8 cellular contexts compared by ENCODE assay signal in the genomic region with DNA sequence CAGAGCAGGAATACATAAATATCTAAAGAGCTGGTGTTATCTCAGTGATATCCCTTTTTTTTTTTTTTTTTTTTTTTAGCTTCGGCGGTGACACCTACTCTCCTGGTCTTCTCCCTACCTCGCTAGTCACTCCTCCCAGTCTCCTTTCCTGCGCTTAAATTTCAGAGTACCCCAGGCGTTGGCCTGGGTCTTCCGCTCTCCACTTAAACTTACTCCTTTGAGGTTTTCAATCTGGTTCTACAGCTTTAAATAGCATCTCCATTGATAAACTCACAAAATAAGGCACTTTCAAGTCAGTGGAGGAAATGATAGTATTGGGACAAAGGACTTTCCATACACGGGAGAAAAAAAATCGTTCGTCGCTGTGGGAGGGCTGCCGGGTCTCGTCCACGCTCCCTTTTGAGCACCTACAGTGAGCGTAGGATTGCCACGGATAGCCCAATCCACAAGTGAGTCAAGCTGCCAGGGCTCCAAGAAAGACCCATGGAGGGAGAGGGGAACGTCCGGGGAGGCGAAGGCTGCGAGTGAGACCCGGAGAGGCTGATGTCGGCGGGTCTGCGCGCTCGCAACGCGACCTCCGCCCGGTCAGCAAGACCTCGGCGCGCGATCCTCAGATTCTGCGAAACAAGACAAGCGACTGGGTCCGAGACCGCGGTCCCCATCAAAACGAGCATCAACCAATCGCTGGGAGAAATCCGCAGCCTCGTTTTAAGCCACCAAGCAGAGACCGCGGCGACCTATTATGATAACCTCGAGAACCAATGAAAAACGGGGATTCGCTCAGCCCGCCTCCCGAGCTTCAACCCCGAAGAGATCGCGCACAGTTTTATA. TPM values are rescaled to one million over a fixed set of nuclear protein-coding genes. Genes with fewer than 3 reads are reported as not detected.
A peak's percentile ranks its signal among the peaks of the same experiment; 100 is the strongest.
DNase-seq lines count a peak whose midpoint lies in the region; ATAC-seq and TF ChIP-seq lines count a peak whose summit lies in the region.

No MANE protein-coding gene starts in this region.

- peaks cover 0 to 3% (median 0%) of the 10 kb centered on the region in 3 donors for H3K9me3 Mint-ChIP-seq in IgD-negative memory B cell

- peaks cover 9% of the 10 kb centered on the region for H3K36me3 Mint-ChIP-seq in IgD-negative memory B cell

- H3K27me3 Mint-ChIP-seq in IgD-negative memory B cell: peaks cover 6% of the 10 kb centered on the region

- H3K27ac ChIP-seq in esophagus muscularis mucosa (replicated peaks in 1 of 4): peak overlapping the region; percentile 99 to 100 (median 100)

- H3K9me3 ChIP-seq in esophagus muscularis mucosa: no peaks in the 10 kb centered on the region
- no peaks in the 10 kb centered on the region for H3K9me3 ChIP-seq in mucosa of stomach (ENCODE audit: control insufficient read depth, low read length)

- H3K27ac Mint-ChIP-seq in IgD-negative memory B cell: peak overlapping the region; percentile 91 to 99 (median 96)

- DNase-seq in DMS 273 (lab: John Stamatoyannopoulos, UW; ENCODE audit: unreplicated experiment) (peak; percentile 94), OCI-M2 (lab: John Stamatoyannopoulos, UW; ENCODE audit: unreplicated experiment) (peak; percentile 93), esophagus muscularis mucosa (ENCODE audit: extremely low spot score) (peak; percentile 99)
- DNase-seq in activated T-cell treated with anti-CD3 and anti-CD28 coated beads, Interleukin-2, amount 50 U/mL, for 48 hours: peak; percentile 86 to 88
- DNase-seq in stimulated activated CD8-positive, alpha-beta memory T cell treated with anti-CD3 and anti-CD28 coated beads, Interleukin-4, amount 100 ng/mL, for 4 hours (ENCODE audit: low read depth in 2 of 2, low spot score in 1 of 2): peak; percentile 64 to 77

- H3K9ac ChIP-seq in mucosa of stomach (ENCODE audit: low read length): peak overlapping the region; percentile 100

- TF ChIP-seq EP300 in esophagus muscularis mucosa (IDR thresholded peaks at IDR 0.05): no peak

- H3K4me3 ChIP-seq in esophagus muscularis mucosa (peak overlapping the region; percentile 78 to 96 (median 92)), mucosa of stomach (ENCODE audit: low read length) (peak overlapping the region; percentile 91)

- 1% methylated on average over 38 of the region's 53 CpGs for WGBS in esophagus muscularis mucosa

- H3K4me1 ChIP-seq in esophagus muscularis mucosa (peaks cover 15 to 32% (median 25%) of the 10 kb centered on the region in 4 donors), mucosa of stomach (ENCODE audit: control insufficient read depth, insufficient read depth, low read length) (peaks cover 9% of the 10 kb centered on the region)

- TF ChIP-seq POLR2A in esophagus muscularis mucosa (IDR thresholded peaks at IDR 0.05; ENCODE audit: low read depth): no peak

- H3K4me3 Mint-ChIP-seq in IgD-negative memory B cell: peak overlapping the region; percentile 91 to 98 (median 96)

- no peak for TF ChIP-seq CTCF in esophagus muscularis mucosa (IDR thresholded peaks at IDR 0.05)

- H3K36me3 ChIP-seq in esophagus muscularis mucosa (peaks cover 16 to 31% (median 23%) of the 10 kb centered on the region in 4 donors), mucosa of stomach (ENCODE audit: control insufficient read depth, insufficient read depth, low read length) (no peaks in the 10 kb centered on the region)

- intact Hi-C loops in esophagus muscularis mucosa (cut with DNase I): loop anchor here (10.0 kb wide), 1 partner anchor 128 kb away; no protein-coding TSS in a partner anchor

- peak; percentile 72 for ATAC-seq in GM21619 (IDR thresholded peaks at IDR 0.05; ENCODE audit: unreplicated experiment)

- peaks cover 11 to 20% (median 11%) of the 10 kb centered on the region in 3 donors for H3K4me1 Mint-ChIP-seq in IgD-negative memory B cell

- H3K27me3 ChIP-seq in esophagus muscularis mucosa (peaks cover 0 to 6% (median 0%) of the 10 kb centered on the region in 4 donors), mucosa of stomach (ENCODE audit: control insufficient read depth, insufficient read depth, low read length) (peaks cover 5% of the 10 kb centered on the region)

RNA-seq across cellular contexts. Expression of a gene that starts 0.7 kb away (rescaled TPM):
- 58.1 TPM for polyA plus RNA-seq in IgD-negative memory B cell
- 10 to 100 TPM; 22.4 to 46.1 (median 25.3) TPM for total RNA-seq in esophagus muscularis mucosa

RNA-seq across cellular contexts. Expression of a gene that starts 50.5 kb away (rescaled TPM):
- polyA plus RNA-seq in IgD-negative memory B cell: 0.88 TPM
- total RNA-seq in esophagus muscularis mucosa: 10 to 100 TPM in 1 of 4 donors, 1 to 10 TPM in 3; 5.6 to 19.5 (median 8.5) TPM

Comparison
In these comparisons a context has a peak if more than half of its experiments do, and no peak if none do; other contexts are left out.
1. Peak in every context shown above with its lines: DNase-seq, ATAC-seq, H3K4me3 ChIP-seq and H3K27ac ChIP-seq.